In the genomic region with DNA sequence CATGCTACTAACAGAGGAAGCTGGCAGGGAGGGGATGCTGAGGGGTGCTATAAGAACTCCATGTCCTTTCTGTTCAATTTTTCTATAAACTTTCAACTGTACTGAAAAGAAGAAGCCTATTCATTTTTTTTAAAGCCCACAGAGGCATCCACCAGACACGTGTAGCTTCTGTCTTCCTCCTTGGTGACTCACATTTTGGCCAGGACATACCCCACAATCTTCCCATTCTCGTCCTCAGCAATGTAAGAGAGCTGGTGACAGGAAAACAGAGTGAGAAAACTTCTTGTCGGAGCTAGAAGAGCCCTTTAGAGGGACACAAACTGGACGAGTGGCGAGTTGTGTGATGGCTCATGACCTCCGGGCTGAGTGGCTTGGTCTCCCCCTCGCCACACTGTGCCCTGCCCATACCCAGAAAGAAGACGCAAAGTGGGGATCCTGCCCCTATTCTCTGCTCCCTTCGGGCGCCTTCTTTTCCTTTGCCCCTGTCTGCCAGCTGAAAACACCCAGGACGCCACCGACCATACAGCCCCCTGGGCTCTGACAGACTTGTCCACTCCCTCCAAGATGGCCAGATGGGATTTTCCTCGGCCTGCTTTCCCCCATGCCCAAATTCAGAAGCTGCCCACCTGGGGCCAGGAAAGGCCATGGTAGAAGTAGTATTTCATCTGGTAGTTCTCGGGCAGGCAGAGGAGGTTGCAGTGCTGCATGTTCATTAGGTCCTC, we compare ENCODE assay signal across 8 cellular contexts. TPM values are rescaled to one million over a fixed set of nuclear protein-coding genes. Genes with fewer than 3 reads are reported as not detected.
DNase-seq lines count a peak whose midpoint lies in the region; ATAC-seq, FAIRE-seq and TF ChIP-seq lines count a peak whose summit lies in the region.

No MANE protein-coding gene starts in this region.

- CTCF ChIA-PET in AG04450 (lab: Charles Lee) (interaction anchor here (1.6 to 4.0 kb wide), 3 partner anchors 11 to 170 kb away, joined by 3 to 29 read pairs (median 6); a partner anchor contains a TSS), MCF 10A (lab: Yijun Ruan, JAX) (interaction anchor here (0.6 to 3.9 kb wide), 3 partner anchors 11 to 975 kb away, joined by 3 to 17 read pairs (median 10); no protein-coding TSS in a partner anchor)

- H3K9me3 Mint-ChIP-seq in MCF 10A (ENCODE audit: unreplicated experiment): no peaks in the 10 kb centered on the region

- TSS peak; percentile 42 for BruUV-seq in MCF 10A (replicated peaks; lab: Mats Ljungman, UMichigan)

- POLR2A ChIA-PET in AG04450 (lab: Yijun Ruan, JAX): interaction anchor here (1.2 kb wide), 1 partner anchor 139 kb away, joined by 6 read pairs; a partner anchor contains a TSS
- POLR2A ChIA-PET in MCF 10A (lab: Yijun Ruan, JAX): interaction anchor here (1.2 kb wide), 1 partner anchor 477 kb away, joined by 3 read pairs; no protein-coding TSS in a partner anchor

- no peak for FAIRE-seq in urothelium cell line (lab: Jason Lieb, UNC)

- no peaks in the 10 kb centered on the region for H3K9me3 ChIP-seq in AG04450 (ENCODE audit: control insufficient read depth, insufficient read depth, low read length)
- H3K9me3 ChIP-seq in HUES6 (ENCODE audit: control insufficient read depth, insufficient read depth, low read depth, low read length): peaks cover 9% of the 10 kb centered on the region; the same call in 1 of the 2 replicates
- no peaks in the 10 kb centered on the region for H3K9me3 ChIP-seq in mucosa of rectum (ENCODE audit: control insufficient read depth in 2 of 2, low read length in 2 of 2)

- peak overlapping the region; percentile 76 for H3K4me3 Mint-ChIP-seq in MCF 10A (ENCODE audit: unreplicated experiment)

- TF ChIP-seq CTCF in AG04450 (IDR thresholded peaks at IDR 0.05; ENCODE audit: low read depth, low read length): no peak
- no peak for TF ChIP-seq CTCF in MCF 10A (IDR thresholded peaks at IDR 0.05; ENCODE audit: unreplicated experiment)

- H3K9ac ChIP-seq in HUES6 (ENCODE audit: low read length): peak overlapping the region; percentile 79
- peak overlapping the region; percentile 58 to 71 for H3K9ac ChIP-seq in mucosa of rectum (ENCODE audit: low read depth in 1 of 2, low read length in 2 of 2)

- DNase-seq in AG04450 (ENCODE audit: low read depth, low spot score) (no peak), MCF 10A (ENCODE audit: unreplicated experiment) (no peak), NCI-H2171 treated with DMSO at 0.1 percent for 48 hours (lab: John Stamatoyannopoulos, UW) (no peak), urothelium cell line (ENCODE audit: low spot score) (no peak)
- DNase-seq in effector CD8-positive, alpha-beta T cell (lab: John Stamatoyannopoulos, UW): no peak

- no peak overlapping the region for H3K27ac ChIP-seq in AG04450 (ENCODE audit: low read depth, low read length)
- peak overlapping the region; percentile 34; the same call in 1 of the 2 replicates for H3K27ac ChIP-seq in HUES6 (ENCODE audit: low read depth, low read length)
- peak overlapping the region in 1 of 2 donors; percentile 43 for H3K27ac ChIP-seq in mucosa of rectum (ENCODE audit: low read depth in 2 of 2, low read length in 2 of 2)

- H3K4me1 Mint-ChIP-seq in MCF 10A (ENCODE audit: insufficient read depth, unreplicated experiment): no peaks in the 10 kb centered on the region

- intact Hi-C loops in MCF 10A (cut with micrococcal nuclease): no loop called here

- no peak overlapping the region for H3K27ac Mint-ChIP-seq in MCF 10A (ENCODE audit: low read depth, unreplicated experiment)

- H3K36me3 ChIP-seq in HUES6 (ENCODE audit: control insufficient read depth, insufficient read depth, low read length) (peaks cover 44% of the 10 kb centered on the region), mucosa of rectum (ENCODE audit: control insufficient read depth in 2 of 2, insufficient read depth in 2 of 2, low read length in 2 of 2) (peaks cover 4 to 11% of the 10 kb centered on the region in 2 donors)

- H3K27me3 Mint-ChIP-seq in MCF 10A (ENCODE audit: insufficient read depth, unreplicated experiment): peaks cover 21% of the 10 kb centered on the region

- peaks cover 10% of the 10 kb centered on the region for H3K36me3 Mint-ChIP-seq in MCF 10A (ENCODE audit: insufficient read depth, unreplicated experiment)

- no peaks in the 10 kb centered on the region for H3K27me3 ChIP-seq in AG04450 (ENCODE audit: control insufficient read depth, insufficient read depth, low read length)
- H3K27me3 ChIP-seq in HUES6 (ENCODE audit: control insufficient read depth, insufficient read depth, low read length): no peaks in the 10 kb centered on the region
- H3K27me3 ChIP-seq in mucosa of rectum (ENCODE audit: control insufficient read depth in 2 of 2, insufficient read depth in 2 of 2, low read length in 2 of 2): no peaks in the 10 kb centered on the region

- ATAC-seq in HG02885 (IDR thresholded peaks at IDR 0.05; ENCODE audit: poor library complexity, unreplicated experiment): no peak

- H3K4me1 ChIP-seq in HUES6 (ENCODE audit: control insufficient read depth, insufficient read depth, low read length) (peaks cover 9% of the 10 kb centered on the region; the same call in 1 of the 2 replicates), mucosa of rectum (ENCODE audit: control insufficient read depth in 2 of 2, insufficient read depth in 2 of 2, low read length in 2 of 2) (peaks cover 16% of the 10 kb centered on the region in 2 donors)

- H3K4me3 ChIP-seq in AG04450 (ENCODE audit: low read depth, low read length): peak overlapping the region; percentile 74
- peak overlapping the region; percentile 79 for H3K4me3 ChIP-seq in HUES6 (ENCODE audit: low read depth, low read length)
- H3K4me3 ChIP-seq in mucosa of rectum (ENCODE audit: low read length in 2 of 2): peak overlapping the region; percentile 72 to 75

RNA-seq across cellular contexts. Expression of a gene that starts 0.9 kb away (rescaled TPM):
- 42.9 and 63.4 TPM in 2 replicates for polyA plus RNA-seq in AG04450 (2011; rRNA removed)
- 43.7 and 49.1 TPM in 2 replicates for polyA minus RNA-seq in AG04450 (2011; rRNA and poly(A)+ RNA removed)
- total RNA-seq in MCF 10A (2022): 166 and 196 TPM in 2 replicates

RNA-seq across cellular contexts. Expression of a gene that starts 7.8 kb away (rescaled TPM):
- polyA plus RNA-seq in AG04450 (2011; rRNA removed): 0.12 and 0.16 TPM in 2 replicates
- 0.69 TPM in 1 of 2 replicates, not detected in the other for polyA minus RNA-seq in AG04450 (2011; rRNA and poly(A)+ RNA removed)
- 2.3 and 2.6 TPM in 2 replicates for total RNA-seq in MCF 10A (2022)

RNA-seq across cellular contexts. Expression of a gene that starts 10.5 kb away (rescaled TPM):
- 0.14 and 0.16 TPM in 2 replicates for polyA plus RNA-seq in AG04450 (2011; rRNA removed)
- polyA minus RNA-seq in AG04450 (2011; rRNA and poly(A)+ RNA removed): 0.18 TPM in 1 of 2 replicates, not detected in the other
- total RNA-seq in MCF 10A (2022): 0.23 TPM in 1 of 2 replicates, not detected in the other

RNA-seq across cellular contexts. Expression of a gene that starts 29.4 kb away (rescaled TPM):
- polyA plus RNA-seq in AG04450 (2011; rRNA removed): not detected in 2 replicates
- not detected in 2 replicates for polyA minus RNA-seq in AG04450 (2011; rRNA and poly(A)+ RNA removed)
- not detected in 2 replicates for total RNA-seq in MCF 10A (2022)

RNA-seq across cellular contexts. Expression of a gene that starts 37.7 kb away (rescaled TPM):
- polyA plus RNA-seq in AG04450 (2011; rRNA removed): 2.7 and 5.8 TPM in 2 replicates
- 17.9 and 26.6 TPM in 2 replicates for polyA minus RNA-seq in AG04450 (2011; rRNA and poly(A)+ RNA removed)
- total RNA-seq in MCF 10A (2022): 40.3 and 44.5 TPM in 2 replicates
